In genomic region chr10:125162181-125162906, GRCh38 we compare ENCODE assay signal across 8 cellular contexts. TPM values are rescaled to one million over a fixed set of nuclear protein-coding genes. Genes with fewer than 3 reads are reported as not detected.
DNase-seq lines count a peak whose midpoint lies in the region; ATAC-seq and TF ChIP-seq lines count a peak whose summit lies in the region.

No MANE protein-coding gene starts in this region.

- H3K27ac Mint-ChIP-seq in activated T-helper 17 cell treated with anti-CD3 and anti-CD28 coated beads, Interleukin-2, amount 50 U/mL, for 72 hours: no peak overlapping the region
- no peak overlapping the region for H3K27ac Mint-ChIP-seq in activated naive CD4-positive, alpha-beta T cell treated with anti-CD3 and anti-CD28 coated beads for 36 hours

- H3K36me3 Mint-ChIP-seq in activated T-helper 17 cell treated with anti-CD3 and anti-CD28 coated beads, Interleukin-2, amount 50 U/mL, for 72 hours (ENCODE audit: low read depth): peaks cover 5% of the 10 kb centered on the region
- H3K36me3 Mint-ChIP-seq in activated naive CD4-positive, alpha-beta T cell treated with anti-CD3 and anti-CD28 coated beads for 36 hours (ENCODE audit: low read depth): no peaks in the 10 kb centered on the region

- no peak for TF ChIP-seq EP300 in sigmoid colon (IDR thresholded peaks at IDR 0.05)

- 22 to 54% methylated on average over 49 of the region's 49 CpGs for WGBS in sigmoid colon, 2 donors

- no peaks in the 10 kb centered on the region; the same call in 1 of the 2 replicates for H3K4me1 ChIP-seq in ES-I3 (ENCODE audit: insufficient read depth, low read length)
- peaks cover 0 to 25% (median 14%) of the 10 kb centered on the region in 4 donors for H3K4me1 ChIP-seq in sigmoid colon

- peak overlapping the region; percentile 75 for H3K4me3 ChIP-seq in iPS-18c (ENCODE audit: insufficient read depth, low read depth, low read length)
- H3K4me3 ChIP-seq in sigmoid colon: peak overlapping the region; percentile 85 to 97 (median 92)

- H3K36me3 ChIP-seq in ES-I3 (ENCODE audit: insufficient read depth, low read length): no peaks in the 10 kb centered on the region
- no peaks in the 10 kb centered on the region for H3K36me3 ChIP-seq in sigmoid colon

- peak overlapping the region; percentile 14 for H3K4me3 Mint-ChIP-seq in activated T-helper 17 cell treated with anti-CD3 and anti-CD28 coated beads, Interleukin-2, amount 50 U/mL, for 72 hours
- H3K4me3 Mint-ChIP-seq in activated naive CD4-positive, alpha-beta T cell treated with anti-CD3 and anti-CD28 coated beads for 36 hours: no peak overlapping the region

- intact Hi-C loops in sigmoid colon (cut with DNase I): loop anchor here (10.0 kb wide), 1 partner anchor 182 kb away; no protein-coding TSS in a partner anchor
- intact Hi-C loops in activated naive CD4-positive, alpha-beta T cell treated with anti-CD3 and anti-CD28 coated beads for 36 hours (cut with micrococcal nuclease): no loop called here

- CTCF ChIA-PET in activated naive CD4-positive, alpha-beta T cell treated with anti-CD3 and anti-CD28 coated beads for 36 hours (lab: Charles Lee): no interaction called here

- TF ChIP-seq POLR2A in sigmoid colon (IDR thresholded peaks at IDR 0.05): no peak

- H3K9ac ChIP-seq in ES-I3 (ENCODE audit: low read depth, low read length): peak overlapping the region; percentile 78

- DNase-seq in sigmoid colon (peak; percentile 65), SKM-1 treated with dmso at 0.1 percent for 144 hours (lab: John Stamatoyannopoulos, UW; ENCODE audit: unreplicated experiment) (no peak)
- no peak for DNase-seq in activated naive CD4-positive, alpha-beta T cell treated with anti-CD3 and anti-CD28 coated beads for 36 hours

- H3K9me3 Mint-ChIP-seq in activated T-helper 17 cell treated with anti-CD3 and anti-CD28 coated beads, Interleukin-2, amount 50 U/mL, for 72 hours: no peaks in the 10 kb centered on the region
- no peaks in the 10 kb centered on the region for H3K9me3 Mint-ChIP-seq in activated naive CD4-positive, alpha-beta T cell treated with anti-CD3 and anti-CD28 coated beads for 36 hours

- H3K9me3 ChIP-seq in ES-I3 (ENCODE audit: control insufficient read depth, insufficient read depth, low read length): no peaks in the 10 kb centered on the region
- H3K9me3 ChIP-seq in iPS-18c (ENCODE audit: control insufficient read depth, insufficient read depth, low read length): no peaks in the 10 kb centered on the region
- no peaks in the 10 kb centered on the region for H3K9me3 ChIP-seq in sigmoid colon

- no peak for TF ChIP-seq CTCF in sigmoid colon (IDR thresholded peaks at IDR 0.05)

- H3K27me3 Mint-ChIP-seq in activated T-helper 17 cell treated with anti-CD3 and anti-CD28 coated beads, Interleukin-2, amount 50 U/mL, for 72 hours: peaks cover 25% of the 10 kb centered on the region
- H3K27me3 Mint-ChIP-seq in activated naive CD4-positive, alpha-beta T cell treated with anti-CD3 and anti-CD28 coated beads for 36 hours (ENCODE audit: low read depth): peaks cover 21% of the 10 kb centered on the region

- peak overlapping the region; percentile 97 to 99 (median 98) for H3K27ac ChIP-seq in sigmoid colon

- no peaks in the 10 kb centered on the region for H3K4me1 Mint-ChIP-seq in activated T-helper 17 cell treated with anti-CD3 and anti-CD28 coated beads, Interleukin-2, amount 50 U/mL, for 72 hours
- peaks cover 4% of the 10 kb centered on the region for H3K4me1 Mint-ChIP-seq in activated naive CD4-positive, alpha-beta T cell treated with anti-CD3 and anti-CD28 coated beads for 36 hours (ENCODE audit: low read depth)

- ATAC-seq in activated T-helper 17 cell treated with anti-CD3 and anti-CD28 coated beads, Interleukin-2, amount 50 U/mL, for 72 hours (replicated peaks): no peak
- no peak for ATAC-seq in HG03045 (IDR thresholded peaks at IDR 0.05; ENCODE audit: unreplicated experiment)
- no peak for ATAC-seq in HG02678 (IDR thresholded peaks at IDR 0.05; ENCODE audit: unreplicated experiment)

- H3K27me3 ChIP-seq in sigmoid colon: no peaks in the 10 kb centered on the region

RNA-seq across cellular contexts. Expression of gene CTBP2, which starts 2.0 kb away (rescaled TPM):
- 1 to 10 TPM in 1 of 2 donors, under 1 TPM in 1; 0.74 to 1.1 TPM for total RNA-seq in activated T-helper 17 cell treated with anti-CD3 and anti-CD28 coated beads, Interleukin-2, amount 50 U/mL, for 72 hours
- total RNA-seq in sigmoid colon: 10 to 100 TPM; 31.2 to 57.1 (median 47.5) TPM
- 10 to 100 TPM; 49.9 to 62.4 (median 52.0) TPM for polyA plus RNA-seq in sigmoid colon
- total RNA-seq in activated naive CD4-positive, alpha-beta T cell treated with anti-CD3 and anti-CD28 coated beads for 36 hours: under 1 TPM; 0.19 to 0.42 TPM

Comparison
In these comparisons a context has a peak if more than half of its experiments do, and no peak if none do; other contexts are left out.
1. RNA of gene CTBP2, which starts 2.0 kb away (total RNA-seq): 31.2 to 57.1 TPM in sigmoid colon; 0.74 to 1.1 TPM in activated T-helper 17 cell treated with anti-CD3 and anti-CD28 coated beads, Interleukin-2, amount 50 U/mL, for 72 hours and 0.19 to 0.42 TPM in activated naive CD4-positive, alpha-beta T cell treated with anti-CD3 and anti-CD28 coated beads for 36 hours; every median in the first group is over 10 times any median in the second.